ENCODE assay signal across 15 cellular contexts in genomic region chr11:11373934-11374333, GRCh38. TPM values are rescaled to one million over a fixed set of nuclear protein-coding genes. Genes with fewer than 3 reads are reported as not detected.
DNase-seq lines count a peak whose midpoint lies in the region; ATAC-seq and TF ChIP-seq lines count a peak whose summit lies in the region.
"Had no signal": no experiment of that assay in that cellular context is flagged by ENCODE, and none has a peak within 500 bp of the region (broad histone marks: within the 10 kb centered on the region; RNA-seq: fewer than 3 reads in every experiment).

No MANE protein-coding gene starts in this region.

- TF ChIP-seq POLR2A in vagina (IDR thresholded peaks at IDR 0.05) = no peak

- ATAC-seq in GM23338 = peak; percentile 66
- no peak for ATAC-seq in HG02759 (IDR thresholded peaks at IDR 0.05; ENCODE audit: unreplicated experiment)

- H3K79me2 ChIP-seq in GM23338 (replicated peaks; ENCODE audit: insufficient read depth) = no peaks in the 10 kb centered on the region

- H3K9me2 ChIP-seq in GM23338 (ENCODE audit: insufficient read depth) = no peaks in the 10 kb centered on the region

- no peaks in the 10 kb centered on the region for H3K36me3 Mint-ChIP-seq in GM23338 (ENCODE audit: low read depth)
- H3K36me3 Mint-ChIP-seq: CD14-positive monocyte; CD4-positive, alpha-beta memory T cell had no signal

- H3K4me2 ChIP-seq in GM23338 = no peak overlapping the region
- H3K4me2 ChIP-seq: BLaER1 had no signal

- intact Hi-C loops in vagina (cut with DNase I) = no loop called here

- H3K36me3 ChIP-seq in GM23338 (ENCODE audit: insufficient read depth) = no peaks in the 10 kb centered on the region
- H3K36me3 ChIP-seq in WERI-Rb-1 = no peaks in the 10 kb centered on the region
- H3K36me3 ChIP-seq in vagina = no peaks in the 10 kb centered on the region
- H3K36me3 ChIP-seq: BLaER1 had no signal

- no peaks in the 10 kb centered on the region for H4K20me1 ChIP-seq in GM23338 (replicated peaks; ENCODE audit: insufficient read depth)
- H4K20me1 ChIP-seq: BLaER1 had no signal

- peaks cover 22% of the 10 kb centered on the region for H3K4me1 Mint-ChIP-seq in GM23338
- H3K4me1 Mint-ChIP-seq: CD4-positive, alpha-beta memory T cell had no signal

- peaks cover 8% of the 10 kb centered on the region for H3K27me3 Mint-ChIP-seq in GM23338 (ENCODE audit: insufficient read depth, low read depth, poor library complexity)

- no peak overlapping the region for H3K27ac Mint-ChIP-seq in GM23338
- H3K27ac Mint-ChIP-seq: CD14-positive monocyte; CD4-positive, alpha-beta memory T cell; H9 had no signal

- H3K27ac ChIP-seq in GM23338 (ENCODE audit: low read depth) = no peak overlapping the region
- H3K27ac ChIP-seq in WERI-Rb-1 = no peak overlapping the region
- H3K27ac ChIP-seq in vagina = no peak overlapping the region
- H3K27ac ChIP-seq: BLaER1 had no signal

- no peak overlapping the region for H2AFZ ChIP-seq in GM23338

- no peak for DNase-seq in GM23338 (ENCODE audit: low spot score)
- DNase-seq in WERI-Rb-1 = peak; percentile 33
- peak; percentile 37 for DNase-seq in iPS-NIHi7 (ENCODE audit: extremely low spot score)
- peak; percentile 10 to 52 for DNase-seq in vagina (ENCODE audit: extremely low spot score in 2 of 2)
- DNase-seq in inferior parietal cortex (ENCODE audit: extremely low spot score) = no peak
- DNase-seq in cerebellar nuclear complex (lab: John Stamatoyannopoulos, UW) = no peak
- DNase-seq: 8988T; CD4-positive, alpha-beta memory T cell; DMS79 treated with DMSO at 0.1 percent for 48 hours; GF-D8; GOT3; H9 had no signal

- no peaks in the 10 kb centered on the region for H3F3A ChIP-seq in GM23338 (replicated peaks; ENCODE audit: low read depth)

- no peaks in the 10 kb centered on the region for H3K9me3 ChIP-seq in WERI-Rb-1 (ENCODE audit: severe bottlenecking)
- no peaks in the 10 kb centered on the region for H3K9me3 ChIP-seq in vagina
- H3K9me3 ChIP-seq: BLaER1 had no signal

- H3K4me3 Mint-ChIP-seq in GM23338 = no peak overlapping the region
- H3K4me3 Mint-ChIP-seq: CD14-positive monocyte; CD4-positive, alpha-beta memory T cell; H9 had no signal

- no peaks in the 10 kb centered on the region; the same call in 2 of the 3 replicates for H3K9me3 Mint-ChIP-seq in GM23338

- no peak for TF ChIP-seq CTCF in GM23338 (conservative IDR thresholded peaks at IDR 0.05; ENCODE audit: low read depth in 2 of 2)
- TF ChIP-seq CTCF in WERI-Rb-1 (IDR thresholded peaks at IDR 0.05; ENCODE audit: low read depth, low read length) = no peak
- TF ChIP-seq CTCF in vagina (IDR thresholded peaks at IDR 0.05) = no peak

- H3K27me3 ChIP-seq in GM23338 (ENCODE audit: insufficient read depth) = no peaks in the 10 kb centered on the region
- H3K27me3 ChIP-seq in WERI-Rb-1 (ENCODE audit: insufficient read depth, low read depth, severe bottlenecking) = no peaks in the 10 kb centered on the region
- no peaks in the 10 kb centered on the region for H3K27me3 ChIP-seq in vagina
- H3K27me3 ChIP-seq: BLaER1 had no signal

- no peak overlapping the region for H3K4me3 ChIP-seq in GM23338
- no peak overlapping the region for H3K4me3 ChIP-seq in WERI-Rb-1 (ENCODE audit: low read depth, low read length)
- H3K4me3 ChIP-seq in vagina = no peak overlapping the region
- H3K4me3 ChIP-seq: BLaER1 had no signal

- peaks cover 7% of the 10 kb centered on the region; the same call in 1 of the 2 replicates for H3K4me1 ChIP-seq in GM23338 (ENCODE audit: insufficient read depth)
- no peaks in the 10 kb centered on the region for H3K4me1 ChIP-seq in vagina
- H3K4me1 ChIP-seq: BLaER1 had no signal

TF ChIP-seq in GM23338, 12 proteins besides CTCF, POLR2A, EP300 and RAD21 (continues in another document):
- TF ChIP-seq, protein P1, sequence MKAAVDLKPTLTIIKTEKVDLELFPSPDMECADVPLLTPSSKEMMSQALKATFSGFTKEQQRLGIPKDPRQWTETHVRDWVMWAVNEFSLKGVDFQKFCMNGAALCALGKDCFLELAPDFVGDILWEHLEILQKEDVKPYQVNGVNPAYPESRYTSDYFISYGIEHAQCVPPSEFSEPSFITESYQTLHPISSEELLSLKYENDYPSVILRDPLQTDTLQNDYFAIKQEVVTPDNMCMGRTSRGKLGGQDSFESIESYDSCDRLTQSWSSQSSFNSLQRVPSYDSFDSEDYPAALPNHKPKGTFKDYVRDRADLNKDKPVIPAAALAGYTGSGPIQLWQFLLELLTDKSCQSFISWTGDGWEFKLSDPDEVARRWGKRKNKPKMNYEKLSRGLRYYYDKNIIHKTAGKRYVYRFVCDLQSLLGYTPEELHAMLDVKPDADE (IDR thresholded peaks at IDR 0.05) = no peak
- no peak for TF ChIP-seq ZNF331 (CRISPR knock-in tag; IDR thresholded peaks at IDR 0.05; ENCODE audit: low read depth)
- TF ChIP-seq, protein P2, sequence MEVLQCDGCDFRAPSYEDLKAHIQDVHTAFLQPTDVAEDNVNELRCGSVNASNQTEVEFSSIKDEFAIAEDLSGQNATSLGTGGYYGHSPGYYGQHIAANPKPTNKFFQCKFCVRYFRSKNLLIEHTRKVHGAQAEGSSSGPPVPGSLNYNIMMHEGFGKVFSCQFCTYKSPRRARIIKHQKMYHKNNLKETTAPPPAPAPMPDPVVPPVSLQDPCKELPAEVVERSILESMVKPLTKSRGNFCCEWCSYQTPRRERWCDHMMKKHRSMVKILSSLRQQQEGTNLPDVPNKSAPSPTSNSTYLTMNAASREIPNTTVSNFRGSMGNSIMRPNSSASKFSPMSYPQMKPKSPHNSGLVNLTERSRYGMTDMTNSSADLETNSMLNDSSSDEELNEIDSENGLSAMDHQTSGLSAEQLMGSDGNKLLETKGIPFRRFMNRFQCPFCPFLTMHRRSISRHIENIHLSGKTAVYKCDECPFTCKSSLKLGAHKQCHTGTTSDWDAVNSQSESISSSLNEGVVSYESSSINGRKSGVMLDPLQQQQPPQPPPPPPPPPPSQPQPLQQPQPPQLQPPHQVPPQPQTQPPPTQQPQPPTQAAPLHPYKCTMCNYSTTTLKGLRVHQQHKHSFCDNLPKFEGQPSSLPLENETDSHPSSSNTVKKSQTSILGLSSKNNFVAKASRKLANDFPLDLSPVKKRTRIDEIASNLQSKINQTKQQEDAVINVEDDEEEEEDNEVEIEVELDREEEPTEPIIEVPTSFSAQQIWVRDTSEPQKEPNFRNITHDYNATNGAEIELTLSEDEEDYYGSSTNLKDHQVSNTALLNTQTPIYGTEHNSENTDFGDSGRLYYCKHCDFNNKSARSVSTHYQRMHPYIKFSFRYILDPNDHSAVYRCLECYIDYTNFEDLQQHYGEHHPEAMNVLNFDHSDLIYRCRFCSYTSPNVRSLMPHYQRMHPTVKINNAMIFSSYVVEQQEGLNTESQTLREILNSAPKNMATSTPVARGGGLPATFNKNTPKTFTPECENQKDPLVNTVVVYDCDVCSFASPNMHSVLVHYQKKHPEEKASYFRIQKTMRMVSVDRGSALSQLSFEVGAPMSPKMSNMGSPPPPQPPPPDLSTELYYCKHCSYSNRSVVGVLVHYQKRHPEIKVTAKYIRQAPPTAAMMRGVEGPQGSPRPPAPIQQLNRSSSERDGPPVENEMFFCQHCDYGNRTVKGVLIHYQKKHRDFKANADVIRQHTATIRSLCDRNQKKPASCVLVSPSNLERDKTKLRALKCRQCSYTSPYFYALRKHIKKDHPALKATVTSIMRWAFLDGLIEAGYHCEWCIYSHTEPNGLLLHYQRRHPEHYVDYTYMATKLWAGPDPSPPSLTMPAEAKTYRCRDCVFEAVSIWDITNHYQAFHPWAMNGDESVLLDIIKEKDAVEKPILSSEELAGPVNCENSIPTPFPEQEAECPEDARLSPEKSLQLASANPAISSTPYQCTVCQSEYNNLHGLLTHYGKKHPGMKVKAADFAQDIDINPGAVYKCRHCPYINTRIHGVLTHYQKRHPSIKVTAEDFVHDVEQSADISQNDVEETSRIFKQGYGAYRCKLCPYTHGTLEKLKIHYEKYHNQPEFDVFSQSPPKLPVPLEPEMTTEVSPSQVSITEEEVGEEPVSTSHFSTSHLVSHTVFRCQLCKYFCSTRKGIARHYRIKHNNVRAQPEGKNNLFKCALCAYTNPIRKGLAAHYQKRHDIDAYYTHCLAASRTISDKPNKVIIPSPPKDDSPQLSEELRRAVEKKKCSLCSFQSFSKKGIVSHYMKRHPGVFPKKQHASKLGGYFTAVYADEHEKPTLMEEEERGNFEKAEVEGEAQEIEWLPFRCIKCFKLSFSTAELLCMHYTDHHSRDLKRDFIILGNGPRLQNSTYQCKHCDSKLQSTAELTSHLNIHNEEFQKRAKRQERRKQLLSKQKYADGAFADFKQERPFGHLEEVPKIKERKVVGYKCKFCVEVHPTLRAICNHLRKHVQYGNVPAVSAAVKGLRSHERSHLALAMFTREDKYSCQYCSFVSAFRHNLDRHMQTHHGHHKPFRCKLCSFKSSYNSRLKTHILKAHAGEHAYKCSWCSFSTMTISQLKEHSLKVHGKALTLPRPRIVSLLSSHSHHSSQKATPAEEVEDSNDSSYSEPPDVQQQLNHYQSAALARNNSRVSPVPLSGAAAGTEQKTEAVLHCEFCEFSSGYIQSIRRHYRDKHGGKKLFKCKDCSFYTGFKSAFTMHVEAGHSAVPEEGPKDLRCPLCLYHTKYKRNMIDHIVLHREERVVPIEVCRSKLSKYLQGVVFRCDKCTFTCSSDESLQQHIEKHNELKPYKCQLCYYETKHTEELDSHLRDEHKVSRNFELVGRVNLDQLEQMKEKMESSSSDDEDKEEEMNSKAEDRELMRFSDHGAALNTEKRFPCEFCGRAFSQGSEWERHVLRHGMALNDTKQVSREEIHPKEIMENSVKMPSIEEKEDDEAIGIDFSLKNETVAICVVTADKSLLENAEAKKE (CRISPR knock-in tag; IDR thresholded peaks at IDR 0.05) = no peak

RNA-seq across cellular contexts. Expression of gene CSNK2A3, which starts 20.9 kb away (rescaled TPM):
- 4.1 and 4.8 TPM in 2 replicates for total RNA-seq in GM23338 (2014; rRNA removed; shearing (Covaris generic))
- 0.33 and 0.91 TPM in 2 replicates for polyA plus RNA-seq in GM23338 (2016; fragmentation: Nextera tagmentation; extraction: Ambion mirVana)
- total RNA-seq in vagina = 1.2 TPM

Comparison
In these comparisons a context has a peak if more than half of its experiments do, and no peak if none do; other contexts are left out.
1. DNase-seq: peak in WERI-Rb-1 (single experiment), iPS-NIHi7 (single experiment) and vagina (2 of 2); none in GM23338 (single experiment), inferior parietal cortex (single experiment) and cerebellar nuclear complex (0 of 2).